In genomic region chr2:150259746-150260145, GRCh38 we compare ENCODE assay signal across 19 cellular contexts.
"Had no signal": no experiment of that assay in that cellular context is flagged by ENCODE, and none has a peak within 500 bp of the region (broad histone marks: within the 10 kb centered on the region; RNA-seq: fewer than 3 reads in every experiment).

No MANE protein-coding gene starts in this region.

- H3K9me3 ChIP-seq: mucosa of descending colon, pancreas, stomach, vagina had no signal

- DNase-seq: activated CD4-positive, alpha-beta T cell treated with anti-CD3 and anti-CD28 coated beads, Interleukin-2, amount 50 U/mL, for 4 hours; activated CD8-positive, alpha-beta memory T cell treated with anti-CD3 and anti-CD28 coated beads, Interleukin-2, amount 10 ng/mL, durations not matched to agents 7 days and 5 days; activated naive CD4-positive, alpha-beta T cell; activated naive CD8-positive, alpha-beta T cell treated with anti-CD3 and anti-CD28 coated beads for 36 hours; amniotic stem cell; effector CD4-positive, alpha-beta T cell; islet precursor cell; mucosa of descending colon; naive thymus-derived CD4-positive, alpha-beta T cell; pancreas; stimulated activated CD4-positive, alpha-beta T cell treated with anti-CD3 and anti-CD28 coated beads, Interleukin-4, amount 100 ng/mL, for 24 hours; stomach; SW 1271; T-helper 2 cell; trophoblast cell; WERI-Rb-1 had no signal

- H2AFZ ChIP-seq: hepatocyte had no signal

- H3K4me3 ChIP-seq: hepatocyte, lung, mucosa of descending colon, pancreas, stomach, vagina had no signal

- H3K27ac ChIP-seq: hepatocyte, pancreas, stomach, vagina, WERI-Rb-1 had no signal

- H3K27me3 ChIP-seq: hepatocyte, pancreas, stomach, vagina had no signal

- H3K36me3 ChIP-seq: pancreas, stomach, vagina, WERI-Rb-1 had no signal

- H3K4me1 ChIP-seq: pancreas, vagina had no signal

- H3K4me2 ChIP-seq: hepatocyte had no signal
